ENCODE assay signal across 24 cellular contexts in genomic region chr2:128199141-128199540, GRCh38.
"Had no signal": no experiment of that assay in that cellular context is flagged by ENCODE, and none has a peak within 500 bp of the region (broad histone marks: within the 10 kb centered on the region; RNA-seq: fewer than 3 reads in every experiment).

No MANE protein-coding gene starts in this region.

- H3K27ac ChIP-seq: ascending aorta, body of pancreas, KMS-11, PC-9, SK-N-MC had no signal

- H3K27ac Mint-ChIP-seq: activated B cell treated with CpG ODN at 0.5 μM for 24 hours; activated CD4-positive, alpha-beta T cell treated with anti-CD3 and anti-CD28 coated beads, Interleukin-2, amount 10 ng/mL, durations not matched to agents 24 days and 14 days; activated naive CD4-positive, alpha-beta T cell treated with anti-CD3 and anti-CD28 coated beads, Interleukin-2, amount 50 U/mL, for 24 hours; activated naive CD8-positive, alpha-beta T cell treated with anti-CD3 and anti-CD28 coated beads, Interleukin-2, amount 50 U/mL, for 24 hours; T-cell had no signal

- H3K9me3 Mint-ChIP-seq: activated B cell treated with CpG ODN at 0.5 μM for 24 hours; activated CD4-positive, alpha-beta T cell treated with anti-CD3 and anti-CD28 coated beads, Interleukin-2, amount 10 ng/mL, durations not matched to agents 24 days and 14 days; activated naive CD4-positive, alpha-beta T cell treated with anti-CD3 and anti-CD28 coated beads, Interleukin-2, amount 50 U/mL, for 24 hours; activated naive CD8-positive, alpha-beta T cell treated with anti-CD3 and anti-CD28 coated beads, Interleukin-2, amount 50 U/mL, for 24 hours; T-cell had no signal

- H3K27me3 ChIP-seq: ascending aorta, body of pancreas had no signal

- H3K4me3 Mint-ChIP-seq: activated B cell treated with CpG ODN at 0.5 μM for 24 hours; activated CD4-positive, alpha-beta T cell treated with anti-CD3 and anti-CD28 coated beads, Interleukin-2, amount 10 ng/mL, durations not matched to agents 24 days and 14 days; activated naive CD4-positive, alpha-beta T cell treated with anti-CD3 and anti-CD28 coated beads, Interleukin-2, amount 50 U/mL, for 24 hours; activated naive CD8-positive, alpha-beta T cell treated with anti-CD3 and anti-CD28 coated beads, Interleukin-2, amount 50 U/mL, for 24 hours; T-cell had no signal

- H3K27me3 Mint-ChIP-seq: activated B cell treated with CpG ODN at 0.5 μM for 24 hours; activated naive CD4-positive, alpha-beta T cell treated with anti-CD3 and anti-CD28 coated beads, Interleukin-2, amount 50 U/mL, for 24 hours; activated naive CD8-positive, alpha-beta T cell treated with anti-CD3 and anti-CD28 coated beads, Interleukin-2, amount 50 U/mL, for 24 hours; T-cell had no signal

- FAIRE-seq: bronchial epithelial cell, TTC549 had no signal

- DNase-seq: activated B cell treated with CpG ODN at 0.5 μM for 24 hours; activated CD4-positive, alpha-beta T cell treated with anti-CD3 and anti-CD28 coated beads for 1 hour; activated CD4-positive, alpha-beta T cell treated with anti-CD3 and anti-CD28 coated beads, Interleukin-2, amount 10 ng/mL, durations not matched to agents 24 days and 14 days; activated CD4-positive, alpha-beta T cell treated with anti-CD3 and anti-CD28 coated beads, Interleukin-2, amount 50 U/mL, for 48 hours; activated naive CD8-positive, alpha-beta T cell treated with anti-CD3 and anti-CD28 coated beads, Interleukin-2, amount 50 U/mL, for 24 hours; activated T-cell treated with anti-CD3 and anti-CD28 coated beads for 4 hours; amniotic stem cell; central memory CD4-positive, alpha-beta T cell; NCI-H1092; NCI-H1417; NCI-H2029; NCI-H510A treated with DMSO at 0.1 percent for 48 hours; PC-9; SIG-M5; T-cell; T-helper 2 cell; T1000 had no signal

- H3K36me3 Mint-ChIP-seq: activated naive CD4-positive, alpha-beta T cell treated with anti-CD3 and anti-CD28 coated beads, Interleukin-2, amount 50 U/mL, for 24 hours; T-cell had no signal

- H3K9me3 ChIP-seq: ascending aorta, body of pancreas had no signal

- H3K36me3 ChIP-seq: ascending aorta had no signal

- H3K9ac ChIP-seq: KMS-11 had no signal

- H2AFZ ChIP-seq: PC-9 had no signal

- H3K4me2 ChIP-seq: KMS-11, PC-9 had no signal

- H3K4me1 ChIP-seq: ascending aorta had no signal

- H3K4me3 ChIP-seq: ascending aorta, body of pancreas, PC-9, SK-N-MC had no signal
